1 cellular context compared by ENCODE assay signal in genomic region chr15:80955571-80956452, GRCh38.
A peak's percentile ranks its signal among the peaks of the same experiment; 100 is the strongest.
TF ChIP-seq lines count a peak whose summit lies in the region.

No MANE protein-coding gene starts in this region.

TF ChIP-seq in HEK293, 187 proteins besides CTCF, POLR2A, EP300 and RAD21 (continued from another document):
- TF ChIP-seq PATZ1 (tag by site-specific recombination; IDR thresholded peaks at IDR 0.05), result peak; percentile 74
- peak; percentile 60 for TF ChIP-seq ZNF366 (tag by site-specific recombination; conservative IDR thresholded peaks at IDR 0.05)
- TF ChIP-seq ZNF600 (tag by site-specific recombination; IDR thresholded peaks at IDR 0.05), result peak; percentile 88
- peak; percentile 93 for TF ChIP-seq SP7 (tag by site-specific recombination; IDR thresholded peaks at IDR 0.05)
- peak; percentile 88; the same call in 1 of the 2 replicates for TF ChIP-seq ZNF184 (tag by site-specific recombination; IDR thresholded peaks at IDR 0.05)
- 0 out of 2 replicates have a peak, but pooled peaks have one; percentile 15 for TF ChIP-seq ZNF623 (tag by site-specific recombination; IDR thresholded peaks at IDR 0.05)
- TF ChIP-seq SCRT2 (tag by site-specific recombination; IDR thresholded peaks at IDR 0.05), result peak; percentile 93
